In genomic region chr3:46325645-46326300, GRCh38 we compare ENCODE assay signal across 27 cellular contexts. TPM values are rescaled to one million over a fixed set of nuclear protein-coding genes. Genes with fewer than 3 reads are reported as not detected.
"Had no signal": no experiment of that assay in that cellular context is flagged by ENCODE, and none has a peak within 500 bp of the region (broad histone marks: within the 10 kb centered on the region; RNA-seq: fewer than 3 reads in every experiment).

No MANE protein-coding gene starts in this region.

- H3K9me3 ChIP-seq: body of pancreas, thoracic aorta had no signal

- H3K4me3 Mint-ChIP-seq: activated CD8-positive, alpha-beta memory T cell treated with anti-CD3 and anti-CD28 coated beads, Interleukin-2, amount 10 ng/mL, durations not matched to agents 7 days and 5 days; activated CD8-positive, alpha-beta T cell treated with anti-CD3 and anti-CD28 coated beads for 36 hours; activated naive CD4-positive, alpha-beta T cell treated with anti-CD3 and anti-CD28 coated beads, Interleukin-2, amount 10 ng/mL, durations not matched to agents 7 days and 5 days; dendritic cell treated with granulocyte-macrophage colony-stimulating factor and Interleukin-4, amounts not matched to agents 40 ng/mL and 50 ng/mL, for 4 days; memory B cell; neural progenitor cell had no signal

- H3K27ac Mint-ChIP-seq: activated CD8-positive, alpha-beta memory T cell treated with anti-CD3 and anti-CD28 coated beads, Interleukin-2, amount 10 ng/mL, durations not matched to agents 7 days and 5 days; activated CD8-positive, alpha-beta T cell treated with anti-CD3 and anti-CD28 coated beads for 36 hours; activated naive CD4-positive, alpha-beta T cell treated with anti-CD3 and anti-CD28 coated beads, Interleukin-2, amount 10 ng/mL, durations not matched to agents 7 days and 5 days; dendritic cell treated with granulocyte-macrophage colony-stimulating factor and Interleukin-4, amounts not matched to agents 40 ng/mL and 50 ng/mL, for 4 days; memory B cell; neural progenitor cell; progenitor cell of endocrine pancreas had no signal

- H3K27me3 ChIP-seq: body of pancreas, hepatocyte, neural progenitor cell, sigmoid colon, upper lobe of left lung had no signal

- H3K27ac ChIP-seq: body of pancreas, hepatocyte, neural progenitor cell, sigmoid colon, thoracic aorta, upper lobe of left lung had no signal

- H3K36me3 ChIP-seq: neural progenitor cell, sigmoid colon, thoracic aorta, upper lobe of left lung had no signal

- H3K9me3 Mint-ChIP-seq: activated CD8-positive, alpha-beta T cell treated with anti-CD3 and anti-CD28 coated beads for 36 hours; memory B cell; neural progenitor cell had no signal

- H3K4me1 ChIP-seq: body of pancreas, neural progenitor cell, sigmoid colon, upper lobe of left lung had no signal

- DNase-seq: activated CD4-positive, alpha-beta T cell treated with anti-CD3 and anti-CD28 coated beads for 48 hours; activated CD8-positive, alpha-beta memory T cell treated with anti-CD3 and anti-CD28 coated beads, Interleukin-2, amount 10 ng/mL, durations not matched to agents 7 days and 5 days; activated CD8-positive, alpha-beta T cell treated with anti-CD3 and anti-CD28 coated beads for 36 hours; activated effector memory CD4-positive, alpha-beta T cell treated with anti-CD3 and anti-CD28 coated beads, Interleukin-2, amount 50 U/mL, for 16 hours; activated naive CD4-positive, alpha-beta T cell treated with anti-CD3 and anti-CD28 coated beads, Interleukin-2, amount 10 ng/mL, durations not matched to agents 7 days and 5 days; activated T-cell treated with anti-CD3 and anti-CD28 coated beads for 4 hours; anterior cingulate cortex; body of pancreas; effector CD4-positive, alpha-beta T cell; foreskin melanocyte; glutamatergic neuron; mucosa of descending colon; retina; sigmoid colon; stimulated activated CD4-positive, alpha-beta T cell treated with anti-CD3 and anti-CD28 coated beads, Interleukin-15, amount 100 ng/mL, for 24 hours; stimulated activated CD8-positive, alpha-beta memory T cell treated with anti-CD3 and anti-CD28 coated beads, Interleukin-4, amount 100 ng/mL, for 48 hours; stimulated activated naive CD4-positive, alpha-beta T cell treated with Interleukin-2 at 50 U/mL for 16 hours; upper lobe of left lung had no signal

- H3K4me1 Mint-ChIP-seq: neural progenitor cell had no signal

- ATAC-seq: activated CD8-positive, alpha-beta memory T cell treated with anti-CD3 and anti-CD28 coated beads, Interleukin-2, amount 10 ng/mL, durations not matched to agents 7 days and 5 days; activated CD8-positive, alpha-beta T cell treated with anti-CD3 and anti-CD28 coated beads for 36 hours; body of pancreas; esophagus mucosa; mucosa of descending colon had no signal

- H3K36me3 Mint-ChIP-seq: memory B cell, neural progenitor cell had no signal

- H3K27me3 Mint-ChIP-seq: dendritic cell treated with granulocyte-macrophage colony-stimulating factor and Interleukin-4, amounts not matched to agents 40 ng/mL and 50 ng/mL, for 4 days; memory B cell had no signal

- H3K4me3 ChIP-seq: body of pancreas, hepatocyte, mucosa of descending colon, neural progenitor cell, sigmoid colon, smooth muscle cell, thoracic aorta, upper lobe of left lung had no signal

RNA-seq across cellular contexts. Expression of gene CCR2, which starts 28.1 kb away (rescaled TPM):
- total RNA-seq: osteoblast, progenitor cell of endocrine pancreas, smooth muscle cell had no signal
- polyA plus RNA-seq: hepatocyte, smooth muscle cell had no signal

RNA-seq across cellular contexts. Expression of gene CCR5, which starts 45.0 kb away (rescaled TPM):
- total RNA-seq: osteoblast, progenitor cell of endocrine pancreas, smooth muscle cell had no signal
- polyA plus RNA-seq: hepatocyte, smooth muscle cell had no signal
